Comparison of ENCODE assay signal across 19 cellular contexts in genomic region chr9:92171822-92172221, GRCh38. TPM values are rescaled to one million over a fixed set of nuclear protein-coding genes. Genes with fewer than 3 reads are reported as not detected.
DNase-seq lines count a peak whose midpoint lies in the region; ATAC-seq, FAIRE-seq and TF ChIP-seq lines count a peak whose summit lies in the region.
"Had no signal": no experiment of that assay in that cellular context is flagged by ENCODE, and none has a peak within 500 bp of the region (broad histone marks: within the 10 kb centered on the region; RNA-seq: fewer than 3 reads in every experiment).

No MANE protein-coding gene starts in this region.

- POLR2A ChIA-PET in K562 (lab: Yijun Ruan, JAX), result interaction anchor here (0.6 to 1.9 kb wide), 4 partner anchors 9 to 1460 kb away, joined by 3 to 9 read pairs (median 4); no protein-coding TSS in a partner anchor

- no peaks in the 10 kb centered on the region for H3K9me3 ChIP-seq in K562 (replicated peaks; ENCODE audit: control insufficient read depth, insufficient read depth, low read depth, low read length)
- H3K9me3 ChIP-seq in neuronal stem cell (replicated peaks in 1 of 2; ENCODE audit: control insufficient read depth in 2 of 2, insufficient read depth in 1 of 2, low read depth in 1 of 2, low read length in 2 of 2), result peaks cover 2 to 9% of the 10 kb centered on the region in 2 donors

- no peak overlapping the region for H3K4ac ChIP-seq in neuronal stem cell (ENCODE audit: low read length)

- BruUV-seq in K562 (replicated peaks; lab: Mats Ljungman, UMichigan), result no TSS peak

- H4K8ac ChIP-seq in neuronal stem cell (ENCODE audit: low read depth, low read length), result no peak overlapping the region

- no peaks in the 10 kb centered on the region for H4K20me1 ChIP-seq in K562 (replicated peaks; ENCODE audit: control insufficient read depth, insufficient read depth, low read length)
- H4K20me1 ChIP-seq: BLaER1 had no signal

- CTCF ChIA-PET in K562 (lab: Yijun Ruan, JAX; ENCODE audit: low intra/inter-chr PET ratio), result no interaction called here
- CTCF ChIA-PET in activated naive CD4-positive, alpha-beta T cell treated with anti-CD3 and anti-CD28 coated beads, Interleukin-2, amount 10 ng/mL, durations not matched to agents 7 days and 5 days (lab: Charles Lee), result interaction anchor here (0.7 kb wide), 1 partner anchor 31 kb away, joined by 3 read pairs; no protein-coding TSS in a partner anchor

- H3K27ac Mint-ChIP-seq in activated naive CD4-positive, alpha-beta T cell treated with anti-CD3 and anti-CD28 coated beads, Interleukin-2, amount 10 ng/mL, durations not matched to agents 7 days and 5 days, result no peak overlapping the region
- H3K27ac Mint-ChIP-seq: CD8-positive, alpha-beta memory T cell had no signal

- no peak for TF ChIP-seq EP300 in K562 (IDR thresholded peaks at IDR 0.05; ENCODE audit: low read length)

- no peak for TF ChIP-seq CTCF in K562 (IDR thresholded peaks at IDR 0.05 in 2 of 3, conservative IDR thresholded peaks at IDR 0.05 in 1 of 3; ENCODE audit: insufficient read depth in 2 of 3, low read depth in 1 of 3, low read length in 3 of 3)

- no peak overlapping the region for H3K23ac ChIP-seq in neuronal stem cell (ENCODE audit: low read depth, low read length, poor library complexity)

- no peak overlapping the region for H3K18ac ChIP-seq in neuronal stem cell (ENCODE audit: low read length)

- ATAC-seq in K562 (no peak), HG03196 (IDR thresholded peaks at IDR 0.05; ENCODE audit: unreplicated experiment) (no peak)
- ATAC-seq: HCT116 had no signal

- H3K4me1 Mint-ChIP-seq in activated naive CD4-positive, alpha-beta T cell treated with anti-CD3 and anti-CD28 coated beads, Interleukin-2, amount 10 ng/mL, durations not matched to agents 7 days and 5 days, result no peaks in the 10 kb centered on the region
- H3K4me1 Mint-ChIP-seq: CD8-positive, alpha-beta memory T cell had no signal

- H3K79me1 ChIP-seq in neuronal stem cell (ENCODE audit: low read depth, low read length), result no peaks in the 10 kb centered on the region

- TF ChIP-seq RAD21 in K562 (CRISPR knock-in tag; conservative IDR thresholded peaks at IDR 0.05 in 1 of 2, IDR thresholded peaks at IDR 0.05 in 1 of 2), result no peak

- no peak overlapping the region for H3K4me2 ChIP-seq in K562 (ENCODE audit: insufficient read depth, low read length)
- no peak overlapping the region for H3K4me2 ChIP-seq in neuronal stem cell (ENCODE audit: insufficient read depth, low read length, poor library complexity, severe bottlenecking)
- H3K4me2 ChIP-seq: BLaER1 had no signal

- DNase-seq in NCI-H146 (lab: John Stamatoyannopoulos, UW), result peak; percentile 9
- no peak for DNase-seq in NCI-H146 treated with DMSO at 0.1 percent for 48 hours (lab: John Stamatoyannopoulos, UW; ENCODE audit: unreplicated experiment)
- peak; percentile 47 for DNase-seq in COR-L47 (lab: John Stamatoyannopoulos, UW)
- DNase-seq in K562 (ENCODE audit: extremely low read depth in 1 of 4, low spot score in 3 of 4), result peak in 1 of 4 experiments; percentile 18
- no peak for DNase-seq in neuronal stem cell (ENCODE audit: low spot score)
- DNase-seq in activated naive CD4-positive, alpha-beta T cell treated with anti-CD3 and anti-CD28 coated beads, Interleukin-2, amount 10 ng/mL, durations not matched to agents 7 days and 5 days, result no peak
- no peak for DNase-seq in GM19239 (ENCODE audit: insufficient read length, low spot score)
- DNase-seq: 8988T; AML-193; Calu3; CD8-positive, alpha-beta memory T cell; DMS153; DMS79 treated with DMSO at 0.1 percent for 48 hours; GDM1; GM23248 had no signal

- peaks cover 2 to 23% of the 10 kb centered on the region in 2 experiments; a peak in 3 of 5 replicates for H3K27me3 ChIP-seq in K562 (ENCODE audit: control insufficient read depth in 2 of 2, insufficient read depth in 2 of 2, low read length in 2 of 2)
- H3K27me3 ChIP-seq in neuronal stem cell (ENCODE audit: control insufficient read depth in 3 of 3, insufficient read depth in 3 of 3, low read depth in 1 of 3, low read length in 3 of 3), result peaks cover 0 to 8% (median 0%) of the 10 kb centered on the region in 3 experiments
- H3K27me3 ChIP-seq: BLaER1 had no signal

- H3K14ac ChIP-seq in neuronal stem cell (ENCODE audit: low read length), result no peak overlapping the region

- FAIRE-seq in K562 (lab: Jason Lieb, UNC) (no peak), GM19239 (lab: Jason Lieb, UNC) (no peak)
- FAIRE-seq: H54 had no signal

- peak overlapping the region; percentile 31 for H2AK5ac ChIP-seq in neuronal stem cell (ENCODE audit: low read depth, low read length)

- no peak overlapping the region for H3K4me3 ChIP-seq in K562
- H3K4me3 ChIP-seq in neuronal stem cell (ENCODE audit: low read length in 2 of 2), result no peak overlapping the region
- H3K4me3 ChIP-seq: BLaER1, GM23248 had no signal

- H3K9me3 Mint-ChIP-seq in activated naive CD4-positive, alpha-beta T cell treated with anti-CD3 and anti-CD28 coated beads, Interleukin-2, amount 10 ng/mL, durations not matched to agents 7 days and 5 days, result no peaks in the 10 kb centered on the region

- H3K4me1 ChIP-seq in K562 (replicated peaks in 1 of 2; ENCODE audit: control insufficient read depth in 2 of 2, insufficient read depth in 2 of 2, low read length in 2 of 2) (peaks cover 0 to 18% of the 10 kb centered on the region in 2 experiments; a peak in 2 of 5 replicates), neuronal stem cell (ENCODE audit: control insufficient read depth in 2 of 2, insufficient read depth in 1 of 2, low read depth in 1 of 2, low read length in 2 of 2) (peaks cover 0 to 6% of the 10 kb centered on the region in 2 donors)
- H3K4me1 ChIP-seq: BLaER1 had no signal

- peak overlapping the region; percentile 34 for H2BK12ac ChIP-seq in neuronal stem cell (ENCODE audit: low read length)

- 28% methylated on average over 9 of the region's 9 CpGs for WGBS in K562 (ENCODE audit: insufficient coverage, low coverage, missing lambda C conversion rate)
- no CpG with 5 or more reads among the region's 9 CpGs for WGBS in neuronal stem cell (ENCODE audit: extremely low coverage in 2 of 2, insufficient read length in 2 of 2, insufficient replicate concordance in 1 of 2), 2 donors

- in situ Hi-C loops in K562 (cut with MboI), result no loop called here

- H2AFZ ChIP-seq in K562 (ENCODE audit: low read depth, low read length), result peak overlapping the region; percentile 3; the same call in 1 of the 2 replicates
- H2AFZ ChIP-seq in neuronal stem cell (ENCODE audit: low read length), result no peak overlapping the region
- H2AFZ ChIP-seq: GM23248 had no signal

- peaks cover 48% of the 10 kb centered on the region for H3K27me3 Mint-ChIP-seq in activated naive CD4-positive, alpha-beta T cell treated with anti-CD3 and anti-CD28 coated beads, Interleukin-2, amount 10 ng/mL, durations not matched to agents 7 days and 5 days

- H2BK120ac ChIP-seq in neuronal stem cell (ENCODE audit: low read depth, low read length), result no peak overlapping the region

- H4K91ac ChIP-seq in neuronal stem cell (ENCODE audit: low read depth, low read length, poor library complexity), result no peak overlapping the region

- H3K79me2 ChIP-seq in K562 (ENCODE audit: control insufficient read depth, insufficient read depth, low read length), result no peaks in the 10 kb centered on the region

- H3K36me3 Mint-ChIP-seq in activated naive CD4-positive, alpha-beta T cell treated with anti-CD3 and anti-CD28 coated beads, Interleukin-2, amount 10 ng/mL, durations not matched to agents 7 days and 5 days, result no peaks in the 10 kb centered on the region

- no peak overlapping the region for H3K4me3 Mint-ChIP-seq in activated naive CD4-positive, alpha-beta T cell treated with anti-CD3 and anti-CD28 coated beads, Interleukin-2, amount 10 ng/mL, durations not matched to agents 7 days and 5 days
- H3K4me3 Mint-ChIP-seq: CD8-positive, alpha-beta memory T cell had no signal

- H3K9ac ChIP-seq in K562 (ENCODE audit: insufficient read depth in 1 of 2, low read depth in 2 of 2, low read length in 2 of 2) (0 out of 4 replicates have a peak overlapping the region, but pooled peaks of 1 of the 2 experiments have one; percentile 23), neuronal stem cell (ENCODE audit: low read depth, low read length, poor library complexity) (no peak overlapping the region)
- H3K9ac ChIP-seq: BLaER1, GM23248 had no signal

- intact Hi-C loops in K562 (cut with micrococcal nuclease), result no loop called here

- H2BK5ac ChIP-seq in neuronal stem cell (ENCODE audit: low read length), result no peak overlapping the region

- H3K36me3 ChIP-seq in K562 (ENCODE audit: control insufficient read depth, insufficient read depth, low read length) (no peaks in the 10 kb centered on the region), neuronal stem cell (replicated peaks in 1 of 2; ENCODE audit: control insufficient read depth in 2 of 2, insufficient read depth in 2 of 2, low read length in 2 of 2) (no peaks in the 10 kb centered on the region)
- H3K36me3 ChIP-seq: BLaER1 had no signal

- H2BK15ac ChIP-seq in neuronal stem cell (ENCODE audit: low read length), result peak overlapping the region; percentile 30

- H3K9me1 ChIP-seq in K562 (ENCODE audit: control insufficient read depth, insufficient read depth, low read length), result no peaks in the 10 kb centered on the region

- H3K27ac ChIP-seq in K562 (ENCODE audit: extremely low read depth, low read depth, low read length) (no peak overlapping the region), neuronal stem cell (replicated peaks; ENCODE audit: low read length) (no peak overlapping the region)
- H3K27ac ChIP-seq: BLaER1, GM23248 had no signal

- no peak for TF ChIP-seq POLR2A in K562 (conservative IDR thresholded peaks at IDR 0.05)

TF ChIP-seq in K562, 482 proteins besides CTCF, POLR2A, EP300 and RAD21 (continues in another document):
- TF ChIP-seq NFIC (IDR thresholded peaks at IDR 0.05), result peak; percentile 54

RNA-seq across cellular contexts. Expression of gene SPTLC1, which starts 56.6 kb away (rescaled TPM):
- 120 and 200 TPM in 2 replicates for total RNA-seq in K562 (2011; cell fraction: chromatin; rRNA removed; ENCODE audit: low replicate concordance)
- 104 and 129 TPM in 2 replicates for total RNA-seq in K562 (2011; cell fraction: nucleolus; rRNA removed)
- 165 and 206 TPM in 2 replicates for total RNA-seq in K562 (2011; cell fraction: nucleoplasm; rRNA removed)
- total RNA-seq in K562 (2014; rRNA removed), result 65.1 and 70.3 TPM in 2 replicates
- total RNA-seq in K562 (2014; rRNA removed; fragmentation: Illumina TruSeq; extraction: Trizol), result 84.5 and 90.3 TPM in 2 replicates
- 76.6 and 84.5 TPM in 2 replicates for total RNA-seq in K562 (2015; rRNA removed; fragmentation: Illumina TruSeq; extraction: Trizol)
- total RNA-seq in K562 (2021), result 58.8 and 67.0 TPM in 2 replicates
- polyA plus RNA-seq in K562 (2011; rRNA removed), result 78.2 and 95.3 TPM in 2 replicates
- 27.4 and 46.9 TPM in 2 replicates for polyA plus RNA-seq in K562 (2011; cell fraction: cytosol; rRNA removed)
- 50.9 and 73.1 TPM in 2 replicates for polyA plus RNA-seq in K562 (2011; cell fraction: nucleus; rRNA removed)
- 47.0 and 52.8 TPM in 2 replicates for polyA plus RNA-seq in K562 (2012)
- 77.9 and 101 TPM in 2 replicates for polyA plus RNA-seq in K562 (2014; fragmentation: Illumina TruSeq; extraction: Trizol)
- polyA plus RNA-seq in K562 (2014; fragmentation: Nextera tagmentation; extraction: Ambion mirVana), result 100 to 1,000 TPM; 109 to 125 TPM
- polyA plus RNA-seq in K562 (2014; rRNA removed), result 77.9 and 83.2 TPM in 2 replicates
- polyA minus RNA-seq in K562 (2011; rRNA and poly(A)+ RNA removed), result 97.3 and 98.2 TPM in 2 replicates
- 26.3 and 33.3 TPM in 2 replicates for polyA minus RNA-seq in K562 (2011; cell fraction: cytosol; rRNA and poly(A)+ RNA removed)
- 35.7 and 55.5 TPM in 2 replicates for polyA minus RNA-seq in K562 (2011; cell fraction: nucleus; rRNA and poly(A)+ RNA removed)
- polyA plus RNA-seq in neuronal stem cell (2013, experiment 1 of 2), result 52.6 TPM
- 53.4 TPM for polyA plus RNA-seq in neuronal stem cell (2013, experiment 2 of 2)

Comparison
In these comparisons a context has a peak if more than half of its experiments do, and no peak if none do; other contexts are left out.
1. DNase-seq: peak in NCI-H146 (single experiment) and COR-L47 (single experiment); none in NCI-H146 treated with DMSO at 0.1 percent for 48 hours (single experiment), neuronal stem cell (single experiment), activated naive CD4-positive, alpha-beta T cell treated with anti-CD3 and anti-CD28 coated beads, Interleukin-2, amount 10 ng/mL, durations not matched to agents 7 days and 5 days (single experiment) and GM19239 (single experiment).